8 cellular contexts compared by ENCODE assay signal in genomic region chr10:63132651-63133055, GRCh38. TPM values are rescaled to one million over a fixed set of nuclear protein-coding genes. Genes with fewer than 3 reads are reported as not detected.
DNase-seq lines count a peak whose midpoint lies in the region; ATAC-seq and TF ChIP-seq lines count a peak whose summit lies in the region.

No MANE protein-coding gene starts in this region.

- TF ChIP-seq RAD21 in HCT116 (IDR thresholded peaks at IDR 0.05; ENCODE audit: low read depth): no peak

- RAD21 ChIA-PET in HCT116 (lab: Charles Lee; ENCODE audit: low non-redundant PET in 1 of 2, low total read pairs in 2 of 2, uncharacterized antibody in 2 of 2, unreplicated experiment in 2 of 2): no interaction called here

- 48 to 52% methylated on average over 6 of the region's 6 CpGs for WGBS in gastroesophageal sphincter (ENCODE audit: low coverage in 1 of 2), 2 donors

- H3K9me2 ChIP-seq in HCT116 (ENCODE audit: insufficient read depth): no peaks in the 10 kb centered on the region

- no peak for TF ChIP-seq EP300 in gastroesophageal sphincter (IDR thresholded peaks at IDR 0.05)

- peak; percentile 3 for ATAC-seq in HCT116
- ATAC-seq in gastroesophageal sphincter: peak; percentile 1
- no peak for ATAC-seq in left colon

- peak overlapping the region; percentile 16 for H2AFZ ChIP-seq in HCT116 (ENCODE audit: low read depth, low read length, poor library complexity, severe bottlenecking)

- H3K9ac ChIP-seq in HCT116 (ENCODE audit: low read length) (no peak overlapping the region), skeletal muscle tissue (ENCODE audit: low read depth in 1 of 3, low read length in 3 of 3) (no peak overlapping the region)

- TF ChIP-seq POLR2A in HCT116 (IDR thresholded peaks at IDR 0.05; ENCODE audit: borderline replicate concordance, extremely low read depth, insufficient read depth, insufficient read length): no peak
- TF ChIP-seq POLR2A in gastroesophageal sphincter (IDR thresholded peaks at IDR 0.05): no peak

- H3K79me2 ChIP-seq in HCT116 (ENCODE audit: insufficient read depth, low read length): peaks cover 44% of the 10 kb centered on the region

- H3K36me3 ChIP-seq in HCT116 (ENCODE audit: control insufficient read depth in 1 of 2, insufficient read depth in 2 of 2, low read length in 2 of 2): no peaks in the 10 kb centered on the region
- no peaks in the 10 kb centered on the region for H3K36me3 ChIP-seq in gastroesophageal sphincter
- no peaks in the 10 kb centered on the region for H3K36me3 ChIP-seq in skeletal muscle tissue (ENCODE audit: control insufficient read depth in 3 of 3, insufficient read depth in 3 of 3, low read length in 3 of 3)

- H3K4me3 ChIP-seq in HCT116 (replicated peaks in 1 of 2; ENCODE audit: low read depth in 1 of 2, low read length in 2 of 2) (no peak overlapping the region; a peak in 1 of 4 replicates), gastroesophageal sphincter (peak overlapping the region; percentile 93 to 95), skeletal muscle tissue (ENCODE audit: low read length in 3 of 3) (peak overlapping the region; percentile 66 to 97 (median 84))

- CTCF ChIA-PET in HCT116 (lab: Charles Lee): interaction anchor here (0.8 to 1.0 kb wide), 3 partner anchors 34 to 633 kb away, joined by 3 read pairs; no protein-coding TSS in a partner anchor

- intact Hi-C loops in HCT116 (cut with micrococcal nuclease) (loop anchor here (5.0 kb wide), 1 partner anchor 315 kb away; the partner anchor contains the start of gene EGR2), left colon (cut with DNase I, micrococcal nuclease) (no loop called here)

- POLR2A ChIA-PET in HCT116 (lab: Charles Lee): interaction anchor here (1.2 to 1.5 kb wide), 5 partner anchors 9 to 49 kb away, joined by 3 to 4 read pairs (median 4); no protein-coding TSS in a partner anchor

- H3K27me3 ChIP-seq in HCT116 (ENCODE audit: insufficient read depth, low read length) (no peaks in the 10 kb centered on the region), gastroesophageal sphincter (no peaks in the 10 kb centered on the region), skeletal muscle tissue (ENCODE audit: control insufficient read depth in 3 of 3, insufficient read depth in 3 of 3, low read length in 3 of 3) (no peaks in the 10 kb centered on the region)

- TSS peak; percentile 79 for BruUV-seq in HCT116 (replicated peaks; lab: Mats Ljungman, UMichigan)

- H3K4me1 ChIP-seq in HCT116 (ENCODE audit: control insufficient read depth in 1 of 2, insufficient read depth in 2 of 2, low read length in 2 of 2) (peaks cover 2 to 19% of the 10 kb centered on the region in 2 experiments; a peak in 3 of 4 replicates), gastroesophageal sphincter (peaks cover 0 to 42% (median 7%) of the 10 kb centered on the region in 3 donors), skeletal muscle tissue (ENCODE audit: control insufficient read depth in 3 of 3, insufficient read depth in 3 of 3, low read length in 3 of 3) (peaks cover 11 to 30% (median 15%) of the 10 kb centered on the region in 3 donors)

- H4K20me1 ChIP-seq in HCT116 (ENCODE audit: insufficient read depth): no peaks in the 10 kb centered on the region

- DNase-seq in HCT116 (ENCODE audit: low read depth, low spot score) (no peak), NCI-H510A (lab: John Stamatoyannopoulos, UW) (no peak), COLO668 (lab: John Stamatoyannopoulos, UW; ENCODE audit: unreplicated experiment) (no peak), EL (no peak), left colon (no peak)

- peak overlapping the region; percentile 19; the same call in 1 of the 2 replicates for H3K27ac ChIP-seq in HCT116 (ENCODE audit: low read depth, low read length)
- H3K27ac ChIP-seq in VCaP: peak overlapping the region; percentile 80
- peak overlapping the region in 3 of 4 donors; percentile 89 to 97 (median 92) for H3K27ac ChIP-seq in gastroesophageal sphincter
- peak overlapping the region; percentile 97 for H3K27ac ChIP-seq in skeletal muscle tissue (ENCODE audit: low read depth, low read length)

- TF ChIP-seq CTCF in HCT116 (IDR thresholded peaks at IDR 0.05 in 2 of 3, conservative IDR thresholded peaks at IDR 0.05 in 1 of 3; ENCODE audit: borderline replicate concordance in 1 of 3, insufficient read depth in 1 of 3, low read depth in 2 of 3, low read length in 2 of 3) (0 out of 6 replicates have a peak, but pooled peaks of 1 of the 3 experiments have one; percentile 25), VCaP (conservative IDR thresholded peaks at IDR 0.05) (no peak), gastroesophageal sphincter (IDR thresholded peaks at IDR 0.05) (peak in 1 of 4 experiments; percentile 5)

- H3K9me3 ChIP-seq in HCT116 (ENCODE audit: control insufficient read depth in 1 of 2, insufficient read depth in 1 of 2, low read depth in 1 of 2, low read length in 2 of 2) (no peaks in the 10 kb centered on the region), gastroesophageal sphincter (no peaks in the 10 kb centered on the region), skeletal muscle tissue (ENCODE audit: control insufficient read depth in 3 of 3, low read length in 3 of 3) (no peaks in the 10 kb centered on the region)

- H3K4me2 ChIP-seq in HCT116 (ENCODE audit: low read length): peak overlapping the region; percentile 39; the same call in 1 of the 2 replicates

TF ChIP-seq in HCT116, 20 proteins besides CTCF, POLR2A, EP300 and RAD21:
- TF ChIP-seq SP1 (IDR thresholded peaks at IDR 0.05; ENCODE audit: low read depth) (no peak), JUND (IDR thresholded peaks at IDR 0.05) (no peak; the same call in 1 of the 2 replicates), SRF (IDR thresholded peaks at IDR 0.05; ENCODE audit: low read depth) (no peak), YY1 (IDR thresholded peaks at IDR 0.05; ENCODE audit: extremely low read depth, insufficient replicate concordance, low read depth, low read length) (no peak), EZH2phosphoT487 (IDR thresholded peaks at IDR 0.05; ENCODE audit: borderline replicate concordance) (no peak), TCF7L2 (IDR thresholded peaks at IDR 0.05; ENCODE audit: borderline replicate concordance, extremely low read depth, insufficient read depth, insufficient read length) (no peak), FOSL1 (IDR thresholded peaks at IDR 0.05; ENCODE audit: low read depth) (no peak), ZNF274 (IDR thresholded peaks at IDR 0.05; ENCODE audit: low read depth, low read length) (no peak), EZH2 (IDR thresholded peaks at IDR 0.05) (no peak)
- TF ChIP-seq, protein P1, sequence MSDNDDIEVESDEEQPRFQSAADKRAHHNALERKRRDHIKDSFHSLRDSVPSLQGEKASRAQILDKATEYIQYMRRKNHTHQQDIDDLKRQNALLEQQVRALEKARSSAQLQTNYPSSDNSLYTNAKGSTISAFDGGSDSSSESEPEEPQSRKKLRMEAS (IDR thresholded peaks at IDR 0.05): no peak

RNA-seq across cellular contexts. Expression of gene NRBF2, which starts 0.5 kb away (rescaled TPM):
- total RNA-seq in HCT116 (2021; ENCODE audit: unreplicated experiment) (20.2 TPM), gastroesophageal sphincter (10 to 100 TPM in 3 of 4 donors, 1 to 10 TPM in 1; 8.6 to 17.2 (median 12.3) TPM), skeletal muscle tissue (12.5 TPM), left colon (10 to 100 TPM; 23.8 to 26.1 TPM)
- polyA plus RNA-seq in HCT116 (2012): 9.9 and 12.4 TPM in 2 replicates

Comparison
In these comparisons a context has a peak if more than half of its experiments do, and no peak if none do; other contexts are left out.
1. H3K27ac ChIP-seq: peak in every context shown above with its lines; median percentile 97 in skeletal muscle tissue; 92 in gastroesophageal sphincter; 80 in VCaP; 19 in HCT116.
2. H3K4me3 ChIP-seq: peak in gastroesophageal sphincter (2 of 2) and skeletal muscle tissue (3 of 3); none in HCT116 (0 of 2).